Comparison of ENCODE assay signal across 11 cellular contexts in the genomic region with DNA sequence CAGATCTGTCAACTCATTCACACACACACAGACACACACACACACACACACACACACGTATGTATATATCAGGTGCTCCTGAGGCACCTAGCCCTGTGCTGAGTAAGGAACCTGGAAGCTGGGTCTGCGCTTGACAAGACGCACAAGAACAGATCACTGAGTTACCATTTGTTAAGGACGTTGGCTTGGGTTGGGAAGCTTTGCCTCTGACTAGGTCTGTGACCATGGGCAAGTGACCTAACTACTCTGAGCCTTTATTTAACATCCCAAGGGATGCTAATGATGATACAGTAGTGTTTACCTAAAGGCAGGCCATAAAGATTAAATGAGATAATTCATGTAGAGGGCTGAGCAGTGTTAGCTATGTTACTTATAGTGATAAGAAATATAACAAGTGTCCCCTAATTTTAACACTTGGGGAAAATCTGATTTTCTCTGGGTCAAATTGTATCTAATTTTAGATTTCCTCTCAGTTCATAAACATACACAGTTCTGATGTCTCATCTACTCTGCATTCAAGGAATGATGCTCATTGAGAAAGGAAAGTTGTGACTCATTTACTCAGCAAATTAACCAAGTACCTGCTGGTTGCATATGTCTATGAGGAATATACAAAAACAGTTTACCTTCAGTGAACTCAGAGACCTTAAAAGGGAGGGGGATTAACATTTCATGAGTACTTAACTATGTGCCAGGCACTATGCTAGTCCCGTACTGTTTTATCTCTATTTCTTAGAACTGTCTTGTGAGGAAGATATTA. TPM values are rescaled to one million over a fixed set of nuclear protein-coding genes. Genes with fewer than 3 reads are reported as not detected.
DNase-seq lines count a peak whose midpoint lies in the region; ATAC-seq and TF ChIP-seq lines count a peak whose summit lies in the region.
"Had no signal": no experiment of that assay in that cellular context is flagged by ENCODE, and none has a peak within 500 bp of the region (broad histone marks: within the 10 kb centered on the region; RNA-seq: fewer than 3 reads in every experiment).

No MANE protein-coding gene starts in this region.

- H3K9me3 ChIP-seq in HCT116 (ENCODE audit: control insufficient read depth in 1 of 2, insufficient read depth in 1 of 2, low read depth in 1 of 2, low read length in 2 of 2), result no peaks in the 10 kb centered on the region
- H3K9me3 ChIP-seq: body of pancreas, lower lobe of right lung, Peyer's patch had no signal

- TF ChIP-seq CTCF in 22Rv1 (IDR thresholded peaks at IDR 0.05) (no peak), HCT116 (IDR thresholded peaks at IDR 0.05 in 2 of 3, conservative IDR thresholded peaks at IDR 0.05 in 1 of 3; ENCODE audit: borderline replicate concordance in 1 of 3, insufficient read depth in 1 of 3, low read depth in 2 of 3, low read length in 2 of 3) (no peak)

- intact Hi-C loops in HCT116 (cut with micrococcal nuclease) (no loop called here), posterior vena cava (cut with DNase I) (no loop called here)

- no TSS peak for BruUV-seq in HCT116 (replicated peaks; lab: Mats Ljungman, UMichigan)

- no peak for DNase-seq in HCT116 (ENCODE audit: low read depth, low spot score)
- DNase-seq in amniotic epithelial cell (ENCODE audit: low read depth), result peak; percentile 94
- peak; percentile 87 for DNase-seq in kidney glomerular epithelial cell (lab: John Stamatoyannopoulos, UW)
- DNase-seq in C1 segment of cervical spinal cord (lab: John Stamatoyannopoulos, UW), result no peak
- no peak for DNase-seq in posterior vena cava (ENCODE audit: low spot score)
- DNase-seq: body of pancreas, lower lobe of right lung had no signal

- no peak overlapping the region for H2AFZ ChIP-seq in HCT116 (ENCODE audit: low read depth, low read length, poor library complexity, severe bottlenecking)

- peak overlapping the region; percentile 21; the same call in 1 of the 2 replicates for H3K9ac ChIP-seq in HCT116 (ENCODE audit: low read length)

- H3K27ac ChIP-seq in 22Rv1 (peak overlapping the region; percentile 100), HCT116 (ENCODE audit: low read depth, low read length) (peak overlapping the region; percentile 2; the same call in 1 of the 2 replicates)
- H3K27ac ChIP-seq: body of pancreas, lower lobe of right lung had no signal

- peaks cover 46% of the 10 kb centered on the region for H3K79me2 ChIP-seq in HCT116 (ENCODE audit: insufficient read depth, low read length)

- peak overlapping the region in 1 of 2 experiments; percentile 7; a peak in 1 of 4 replicates for H3K4me3 ChIP-seq in HCT116 (replicated peaks in 1 of 2; ENCODE audit: low read depth in 1 of 2, low read length in 2 of 2)
- H3K4me3 ChIP-seq: body of pancreas, lower lobe of right lung, Peyer's patch had no signal

- no peak for TF ChIP-seq POLR2A in HCT116 (IDR thresholded peaks at IDR 0.05; ENCODE audit: borderline replicate concordance, extremely low read depth, insufficient read depth, insufficient read length)

- no peaks in the 10 kb centered on the region for H3K27me3 ChIP-seq in HCT116 (ENCODE audit: insufficient read depth, low read length)
- H3K27me3 ChIP-seq: body of pancreas, Peyer's patch had no signal

- no peaks in the 10 kb centered on the region for H3K9me2 ChIP-seq in HCT116 (ENCODE audit: insufficient read depth)

- H3K4me1 ChIP-seq in HCT116 (ENCODE audit: control insufficient read depth in 1 of 2, insufficient read depth in 2 of 2, low read length in 2 of 2), result peaks cover 14 to 42% of the 10 kb centered on the region in 2 experiments; a peak in 3 of 4 replicates

- POLR2A ChIA-PET in HCT116 (lab: Charles Lee), result no interaction called here

- TF ChIP-seq RAD21 in HCT116 (IDR thresholded peaks at IDR 0.05; ENCODE audit: low read depth), result no peak

- no peaks in the 10 kb centered on the region for H3K36me3 ChIP-seq in HCT116 (ENCODE audit: control insufficient read depth in 1 of 2, insufficient read depth in 2 of 2, low read length in 2 of 2)

- H3K4me2 ChIP-seq in HCT116 (ENCODE audit: low read length), result peak overlapping the region; percentile 56

- ATAC-seq in HCT116 (peak; percentile 63; the same call in 1 of the 2 replicates), GM21737 (IDR thresholded peaks at IDR 0.05; ENCODE audit: unreplicated experiment) (no peak), GM19023 (IDR thresholded peaks at IDR 0.05; ENCODE audit: unreplicated experiment) (no peak)
- ATAC-seq: body of pancreas had no signal

- H4K20me1 ChIP-seq in HCT116 (ENCODE audit: insufficient read depth), result no peaks in the 10 kb centered on the region

- CTCF ChIA-PET in HCT116 (lab: Charles Lee), result no interaction called here

- RAD21 ChIA-PET in HCT116 (lab: Charles Lee; ENCODE audit: low non-redundant PET in 1 of 2, low total read pairs in 2 of 2, uncharacterized antibody in 2 of 2, unreplicated experiment in 2 of 2), result no interaction called here

TF ChIP-seq in HCT116, 20 proteins besides CTCF, POLR2A, EP300 and RAD21:
- TF ChIP-seq, protein P1, sequence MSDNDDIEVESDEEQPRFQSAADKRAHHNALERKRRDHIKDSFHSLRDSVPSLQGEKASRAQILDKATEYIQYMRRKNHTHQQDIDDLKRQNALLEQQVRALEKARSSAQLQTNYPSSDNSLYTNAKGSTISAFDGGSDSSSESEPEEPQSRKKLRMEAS (IDR thresholded peaks at IDR 0.05), result no peak
- TF ChIP-seq FOSL1 (IDR thresholded peaks at IDR 0.05; ENCODE audit: low read depth) (peak; percentile 28; the same call in 1 of the 2 replicates), JUND (IDR thresholded peaks at IDR 0.05) (peak; percentile 32; the same call in 1 of the 2 replicates)

RNA-seq across cellular contexts. Expression of a gene that starts 13.6 kb away (rescaled TPM):
- 17.1 TPM for total RNA-seq in HCT116 (2021; ENCODE audit: unreplicated experiment)
- 12.2 and 13.3 TPM in 2 replicates for polyA plus RNA-seq in HCT116 (2012)
- total RNA-seq in posterior vena cava, result 10 to 100 TPM; 31.7 to 33.7 TPM

RNA-seq across cellular contexts. Expression of a gene that starts 33.3 kb away (rescaled TPM):
- total RNA-seq in HCT116 (2021; ENCODE audit: unreplicated experiment), result not detected
- not detected in 2 replicates for polyA plus RNA-seq in HCT116 (2012)
- total RNA-seq in posterior vena cava, result not detected
- total RNA-seq: body of pancreas, Peyer's patch had no signal

RNA-seq across cellular contexts. Expression of a gene that starts 38.5 kb away (rescaled TPM):
- total RNA-seq in HCT116 (2021; ENCODE audit: unreplicated experiment) (21.9 TPM), posterior vena cava (10 to 100 TPM; 24.6 to 26.8 TPM)
- polyA plus RNA-seq in HCT116 (2012), result 14.1 and 15.2 TPM in 2 replicates

RNA-seq across cellular contexts. Expression of a gene that starts 50.8 kb away (rescaled TPM):
- total RNA-seq in HCT116 (2021; ENCODE audit: unreplicated experiment) (8.9 TPM), posterior vena cava (under 1 TPM; 0.52 to 0.74 TPM)
- polyA plus RNA-seq in HCT116 (2012), result 9.9 and 10.7 TPM in 2 replicates

Comparison
In these comparisons a context has a peak if more than half of its experiments do, and no peak if none do; other contexts are left out.
1. DNase-seq: peak in amniotic epithelial cell (single experiment) and kidney glomerular epithelial cell (single experiment); none in HCT116 (single experiment), C1 segment of cervical spinal cord (0 of 14) and posterior vena cava (single experiment).